In genomic region chr6:28606424-28607391, GRCh38 we compare ENCODE assay signal across 8 cellular contexts.
DNase-seq lines count a peak whose midpoint lies in the region; TF ChIP-seq lines count a peak whose summit lies in the region.

No MANE protein-coding gene starts in this region.

- H3K23me2 ChIP-seq in H9 (ENCODE audit: insufficient read length, low read depth, low read length, poor library complexity, severe bottlenecking) = peaks cover 5% of the 10 kb centered on the region

- H3K4me2 ChIP-seq in H9 (ENCODE audit: insufficient read depth, insufficient read length, low read length) = peak overlapping the region; percentile 96

- no peak overlapping the region for H3K23ac ChIP-seq in H9 (ENCODE audit: insufficient read length, low read depth, low read length)

- H2BK12ac ChIP-seq in H9 (ENCODE audit: insufficient read length, low read depth, low read length) = no peak overlapping the region

- H3K56ac ChIP-seq in H9 (ENCODE audit: insufficient read length, low read depth, low read length) = no peak overlapping the region

- no peaks in the 10 kb centered on the region for H3K36me3 Mint-ChIP-seq in H9 (ENCODE audit: insufficient read depth in 1 of 3, low read depth in 3 of 3)
- no peaks in the 10 kb centered on the region for H3K36me3 Mint-ChIP-seq in activated T-cell treated with anti-CD3 and anti-CD28 coated beads, Interleukin-2, amount 50 U/mL, for 24 hours (ENCODE audit: low read depth)

- H4K8ac ChIP-seq in H9 (replicated peaks; ENCODE audit: insufficient read length, low read depth, low read length) = no peak overlapping the region

- H3K4ac ChIP-seq in H9 (ENCODE audit: low read depth, low read length) = no peak overlapping the region

- no peak overlapping the region for H4K91ac ChIP-seq in H9 (ENCODE audit: insufficient read length, low read depth, low read length)

- H3K79me2 ChIP-seq in H9 (ENCODE audit: insufficient read depth, low read length) = no peaks in the 10 kb centered on the region

- no peak overlapping the region for H3K27ac Mint-ChIP-seq in H9
- peak overlapping the region; percentile 89 for H3K27ac Mint-ChIP-seq in activated T-cell treated with anti-CD3 and anti-CD28 coated beads, Interleukin-2, amount 50 U/mL, for 24 hours

- H4K5ac ChIP-seq in H9 (ENCODE audit: insufficient read length, low read depth, low read length) = no peak overlapping the region

- H4K20me1 ChIP-seq in H9 (ENCODE audit: control insufficient read depth, insufficient read depth, insufficient read length) = no peaks in the 10 kb centered on the region

- H3K4me1 Mint-ChIP-seq in H9 = peaks cover 15 to 17% of the 10 kb centered on the region in 2 experiments
- peaks cover 6% of the 10 kb centered on the region for H3K4me1 Mint-ChIP-seq in activated T-cell treated with anti-CD3 and anti-CD28 coated beads, Interleukin-2, amount 50 U/mL, for 24 hours (ENCODE audit: low read depth)

- H2BK15ac ChIP-seq in H9 (ENCODE audit: low read depth, low read length) = no peak overlapping the region

- H3K4me3 ChIP-seq in stomach (no peak overlapping the region), vagina (no peak overlapping the region)

- TF ChIP-seq POLR2A in stomach (IDR thresholded peaks at IDR 0.05) = no peak
- no peak for TF ChIP-seq POLR2A in vagina (IDR thresholded peaks at IDR 0.05)

- H2AFZ ChIP-seq in H9 (ENCODE audit: low read length) = peak overlapping the region; percentile 89

- H2AK5ac ChIP-seq in H9 (ENCODE audit: insufficient read length, low read length) = no peak overlapping the region

- H3K79me1 ChIP-seq in H9 (ENCODE audit: insufficient read depth, low read depth, low read length, poor library complexity, severe bottlenecking) = no peaks in the 10 kb centered on the region

- no peaks in the 10 kb centered on the region for H3K9me3 ChIP-seq in H9 (ENCODE audit: control insufficient read depth, low read depth, low read length)
- peaks cover 0 to 7% (median 0%) of the 10 kb centered on the region in 4 donors for H3K9me3 ChIP-seq in stomach
- no peaks in the 10 kb centered on the region for H3K9me3 ChIP-seq in vagina

- H3K27me3 Mint-ChIP-seq in H9 (ENCODE audit: low read depth) = peaks cover 13% of the 10 kb centered on the region
- H3K27me3 Mint-ChIP-seq in activated T-cell treated with anti-CD3 and anti-CD28 coated beads, Interleukin-2, amount 50 U/mL, for 24 hours = peaks cover 75% of the 10 kb centered on the region

- no peak overlapping the region for H2BK20ac ChIP-seq in H9 (ENCODE audit: low read depth, low read length, poor library complexity, severe bottlenecking)

- H3K36me3 ChIP-seq in stomach = no peaks in the 10 kb centered on the region
- no peaks in the 10 kb centered on the region for H3K36me3 ChIP-seq in vagina

- H3T11ph ChIP-seq in H9 (ENCODE audit: low read length) = no peak overlapping the region

- DNase-seq in D341Med (ENCODE audit: low spot score) (peak; percentile 87), H9 (peak; percentile 81), NCI-H345 treated with DMSO at 0.1 percent for 48 hours (lab: John Stamatoyannopoulos, UW; ENCODE audit: unreplicated experiment) (peak; percentile 39), glomerular visceral epithelial cell (ENCODE audit: extremely low spot score) (peak; percentile 79), stomach (no peak), vagina (ENCODE audit: extremely low spot score in 2 of 2) (no peak)
- peak; percentile 72 for DNase-seq in activated T-cell treated with anti-CD3 and anti-CD28 coated beads, Interleukin-2, amount 50 U/mL, for 24 hours
- peak; percentile 47 to 72 for DNase-seq in stimulated activated CD4-positive, alpha-beta T cell treated with anti-CD3 and anti-CD28 coated beads, Interleukin-2, amount 100 ng/mL, for 24 hours

- H3K27me3 ChIP-seq in H9 (ENCODE audit: insufficient read depth, low read length) (no peaks in the 10 kb centered on the region), stomach (peaks cover 3 to 70% (median 21%) of the 10 kb centered on the region in 3 donors), vagina (no peaks in the 10 kb centered on the region)

- TF ChIP-seq EP300 in stomach (IDR thresholded peaks at IDR 0.05) = no peak

- no peaks in the 10 kb centered on the region; the same call in 1 of the 2 replicates for H3K4me1 ChIP-seq in H9 (ENCODE audit: insufficient read depth, low read length)
- peaks cover 0 to 6% (median 0%) of the 10 kb centered on the region in 4 donors for H3K4me1 ChIP-seq in stomach
- peaks cover 9% of the 10 kb centered on the region for H3K4me1 ChIP-seq in vagina

- peak overlapping the region; percentile 60 for H3K18ac ChIP-seq in H9 (ENCODE audit: insufficient read length, low read depth, low read length)

- no peak overlapping the region for H2BK120ac ChIP-seq in H9 (ENCODE audit: low read depth, low read length, poor library complexity, severe bottlenecking)

- H3K9me3 Mint-ChIP-seq in H9 = no peaks in the 10 kb centered on the region
- no peaks in the 10 kb centered on the region for H3K9me3 Mint-ChIP-seq in activated T-cell treated with anti-CD3 and anti-CD28 coated beads, Interleukin-2, amount 50 U/mL, for 24 hours

- H3K4me3 Mint-ChIP-seq in H9 = peak overlapping the region; percentile 81 to 86
- H3K4me3 Mint-ChIP-seq in activated T-cell treated with anti-CD3 and anti-CD28 coated beads, Interleukin-2, amount 50 U/mL, for 24 hours = peak overlapping the region; percentile 70

- intact Hi-C loops in stomach (cut with DNase I; ENCODE audit: low total_unique reads) = no loop called here
- intact Hi-C loops in vagina (cut with DNase I) = no loop called here

- no CpG with 5 or more reads among the region's 30 CpGs for WGBS in H9 (ENCODE audit: extremely low coverage, insufficient read length, low lambda C conversion rate)
- WGBS in stomach, 5 donors = 3 to 7% (median 4%) methylated on average over 30 of the region's 30 CpGs

- H3K14ac ChIP-seq in H9 (ENCODE audit: insufficient read depth, low read length) = peak overlapping the region; percentile 28; the same call in 1 of the 2 replicates

- no peak overlapping the region for H2BK5ac ChIP-seq in H9 (ENCODE audit: insufficient read length, low read length)

- no peak overlapping the region for H3K27ac ChIP-seq in H9 (ENCODE audit: insufficient read length, low read depth, low read length)
- H3K27ac ChIP-seq in stomach = no peak overlapping the region
- H3K27ac ChIP-seq in vagina = no peak overlapping the region

- peak; percentile 60; the same call in 2 of the 3 replicates for TF ChIP-seq CTCF in H9 (conservative IDR thresholded peaks at IDR 0.05)
- no peak for TF ChIP-seq CTCF in stomach (IDR thresholded peaks at IDR 0.05)
- no peak for TF ChIP-seq CTCF in vagina (IDR thresholded peaks at IDR 0.05)

- H3K9ac ChIP-seq in H9 (ENCODE audit: extremely low read depth, insufficient read length, low read length) = peak overlapping the region; percentile 64

Comparison
In these comparisons a context has a peak if more than half of its experiments do, and no peak if none do; other contexts are left out.
1. DNase-seq: peak in D341Med (single experiment), H9 (single experiment), NCI-H345 treated with DMSO at 0.1 percent for 48 hours (single experiment), activated T-cell treated with anti-CD3 and anti-CD28 coated beads, Interleukin-2, amount 50 U/mL, for 24 hours (single experiment), glomerular visceral epithelial cell (single experiment) and stimulated activated CD4-positive, alpha-beta T cell treated with anti-CD3 and anti-CD28 coated beads, Interleukin-2, amount 100 ng/mL, for 24 hours (2 of 2); none in stomach (single experiment) and vagina (0 of 2).